9 cellular contexts compared by ENCODE assay signal in the genomic region with DNA sequence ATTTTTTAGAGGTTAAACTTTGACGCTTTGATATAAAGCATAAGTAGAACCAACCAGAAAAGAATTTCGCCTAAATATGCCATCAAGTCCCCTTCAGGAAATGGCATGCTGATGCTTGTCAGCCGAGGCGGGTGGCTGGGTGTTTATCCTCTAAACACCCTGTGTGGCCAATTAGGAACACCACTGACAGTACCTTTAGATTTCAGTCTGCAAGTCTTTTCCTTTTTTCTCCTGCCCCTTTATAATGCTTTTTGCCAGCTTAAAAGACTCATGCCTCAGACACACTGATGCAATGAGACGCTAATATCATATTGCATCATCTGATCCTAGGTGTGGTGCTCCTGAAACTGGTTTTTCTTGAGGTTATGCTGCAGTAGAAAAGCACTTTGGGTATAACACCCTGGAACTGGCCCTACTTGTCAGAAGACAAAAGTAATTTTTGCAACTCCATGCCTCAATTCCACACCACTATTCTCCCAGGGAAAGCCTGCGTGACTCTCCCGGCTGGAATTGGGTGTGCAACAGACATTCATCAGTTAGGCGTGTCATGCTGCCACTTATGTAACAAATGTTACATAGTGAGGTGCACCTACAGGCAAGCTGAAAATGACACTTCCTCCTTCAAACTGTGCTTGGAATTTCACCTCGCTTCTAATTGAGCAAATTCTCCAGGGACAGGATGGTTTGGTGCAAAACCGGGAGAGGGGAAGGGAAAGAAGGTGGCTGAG. TPM values are rescaled to one million over a fixed set of nuclear protein-coding genes. Genes with fewer than 3 reads are reported as not detected.
A peak's percentile ranks its signal among the peaks of the same experiment; 100 is the strongest.
DNase-seq lines count a peak whose midpoint lies in the region; ATAC-seq and TF ChIP-seq lines count a peak whose summit lies in the region.
"Had no signal": no experiment of that assay in that cellular context is flagged by ENCODE, and none has a peak within 500 bp of the region (broad histone marks: within the 10 kb centered on the region; RNA-seq: fewer than 3 reads in every experiment).

No MANE protein-coding gene starts in this region.

- H3K4me3 Mint-ChIP-seq in activated T-cell treated with anti-CD3 and anti-CD28 coated beads, Interleukin-2, amount 50 U/mL, for 24 hours = peak overlapping the region; percentile 80
- H3K4me3 Mint-ChIP-seq in stimulated activated naive CD8-positive, alpha-beta T cell treated with anti-CD3 and anti-CD28 coated beads, Interleukin-15, amount 100 ng/mL, for 72 hours = peak overlapping the region; percentile 89 to 98

- no peaks in the 10 kb centered on the region for H3K9me3 ChIP-seq in psoas muscle

- TF ChIP-seq CTCF in epithelial cell of esophagus (IDR thresholded peaks at IDR 0.05; ENCODE audit: insufficient read depth, low read depth, low read length, missing control alignments) (peak; percentile 37), psoas muscle (IDR thresholded peaks at IDR 0.05) (no peak)

- H3K4me3 ChIP-seq in epithelial cell of esophagus (ENCODE audit: low read length) (peak overlapping the region; percentile 76), psoas muscle (no peak overlapping the region)

- H3K4me1 ChIP-seq in psoas muscle = peaks cover 23% of the 10 kb centered on the region

- no peaks in the 10 kb centered on the region for H3K27me3 ChIP-seq in psoas muscle (ENCODE audit: insufficient read depth in 3 of 3, low read length in 2 of 3)

- H3K4me1 Mint-ChIP-seq in activated T-cell treated with anti-CD3 and anti-CD28 coated beads, Interleukin-2, amount 50 U/mL, for 24 hours (ENCODE audit: low read depth) = peaks cover 28% of the 10 kb centered on the region
- H3K4me1 Mint-ChIP-seq in stimulated activated naive CD8-positive, alpha-beta T cell treated with anti-CD3 and anti-CD28 coated beads, Interleukin-15, amount 100 ng/mL, for 72 hours = peaks cover 32% of the 10 kb centered on the region

- no peaks in the 10 kb centered on the region for H3K27me3 Mint-ChIP-seq in activated T-cell treated with anti-CD3 and anti-CD28 coated beads, Interleukin-2, amount 50 U/mL, for 24 hours
- H3K27me3 Mint-ChIP-seq in stimulated activated naive CD8-positive, alpha-beta T cell treated with anti-CD3 and anti-CD28 coated beads, Interleukin-15, amount 100 ng/mL, for 72 hours = peaks cover 9% of the 10 kb centered on the region

- 52 to 68% (median 64%) methylated on average over 10 of the region's 10 CpGs for WGBS in psoas muscle, 3 donors

- H3K36me3 Mint-ChIP-seq in activated T-cell treated with anti-CD3 and anti-CD28 coated beads, Interleukin-2, amount 50 U/mL, for 24 hours (ENCODE audit: low read depth) = peaks cover 20% of the 10 kb centered on the region

- H3K9me3 Mint-ChIP-seq in activated T-cell treated with anti-CD3 and anti-CD28 coated beads, Interleukin-2, amount 50 U/mL, for 24 hours = no peaks in the 10 kb centered on the region
- H3K9me3 Mint-ChIP-seq in stimulated activated naive CD8-positive, alpha-beta T cell treated with anti-CD3 and anti-CD28 coated beads, Interleukin-15, amount 100 ng/mL, for 72 hours = no peaks in the 10 kb centered on the region
- H3K9me3 Mint-ChIP-seq: activated B cell treated with CpG ODN at 0.5 μM for 24 hours had no signal

- no peak overlapping the region for H3K27ac ChIP-seq in psoas muscle

- ATAC-seq in stimulated activated naive CD8-positive, alpha-beta T cell treated with anti-CD3 and anti-CD28 coated beads, Interleukin-15, amount 100 ng/mL, for 72 hours = peak; percentile 56
- ATAC-seq in psoas muscle (no peak), HG03025 (IDR thresholded peaks at IDR 0.05; ENCODE audit: low FRiP score, unreplicated experiment) (no peak)

- no peak overlapping the region for H3K27ac Mint-ChIP-seq in activated T-cell treated with anti-CD3 and anti-CD28 coated beads, Interleukin-2, amount 50 U/mL, for 24 hours
- peak overlapping the region; percentile 99 for H3K27ac Mint-ChIP-seq in stimulated activated naive CD8-positive, alpha-beta T cell treated with anti-CD3 and anti-CD28 coated beads, Interleukin-15, amount 100 ng/mL, for 72 hours

- no peaks in the 10 kb centered on the region for H3K36me3 ChIP-seq in psoas muscle (ENCODE audit: insufficient read depth in 1 of 2, low read depth in 1 of 2)

- intact Hi-C loops in psoas muscle (cut with DNase I) = no loop called here

- DNase-seq in activated T-cell treated with anti-CD3 and anti-CD28 coated beads, Interleukin-2, amount 50 U/mL, for 24 hours = no peak
- DNase-seq in activated T-cell treated with anti-CD3 and anti-CD28 coated beads for 4 hours (no peak), NCI-H460 (ENCODE audit: extremely low read depth, low read depth) (peak; percentile 73), epithelial cell of esophagus (ENCODE audit: low read depth) (peak; percentile 98), psoas muscle (no peak), HPDE6-E6E7 (ENCODE audit: extremely low spot score) (no peak)
- DNase-seq in stimulated activated naive CD8-positive, alpha-beta T cell treated with anti-CD3 and anti-CD28 coated beads, Interleukin-15, amount 100 ng/mL, for 72 hours = peak; percentile 60 to 70
- DNase-seq: activated B cell treated with CpG ODN at 0.5 μM for 24 hours had no signal

RNA-seq across cellular contexts. Expression of gene RCC2, which starts 2.0 kb away (rescaled TPM):
- total RNA-seq in NCI-H460 (2014; rRNA removed; shearing (Covaris generic)) = 72.6 and 75.0 TPM in 2 replicates
- polyA plus RNA-seq in NCI-H460 (2014; cell fraction: nucleus; rRNA removed) = 88.2 and 113 TPM in 2 replicates
- 10 to 100 TPM in 3 of 4 donors, 1 to 10 TPM in 1; 9.4 to 18.7 (median 12.1) TPM for total RNA-seq in psoas muscle
- polyA plus RNA-seq in psoas muscle = 10 to 100 TPM in 1 of 3 donors, 1 to 10 TPM in 2; 6.8 to 12.3 (median 8.3) TPM

Comparison
In these comparisons a context has a peak if more than half of its experiments do, and no peak if none do; other contexts are left out.
1. DNase-seq: peak in NCI-H460 (single experiment), epithelial cell of esophagus (single experiment) and stimulated activated naive CD8-positive, alpha-beta T cell treated with anti-CD3 and anti-CD28 coated beads, Interleukin-15, amount 100 ng/mL, for 72 hours (2 of 2); none in activated T-cell treated with anti-CD3 and anti-CD28 coated beads, Interleukin-2, amount 50 U/mL, for 24 hours (single experiment), activated T-cell treated with anti-CD3 and anti-CD28 coated beads for 4 hours (single experiment), psoas muscle (0 of 2) and HPDE6-E6E7 (single experiment).